Comparison of ENCODE assay signal across 8 cellular contexts in genomic region chr5:43484049-43484849, GRCh38. TPM values are rescaled to one million over a fixed set of nuclear protein-coding genes. Genes with fewer than 3 reads are reported as not detected.
DNase-seq lines count a peak whose midpoint lies in the region; ATAC-seq, FAIRE-seq and TF ChIP-seq lines count a peak whose summit lies in the region.

No MANE protein-coding gene starts in this region.

- peak overlapping the region; percentile 97 for H3K27ac ChIP-seq in astrocyte (ENCODE audit: low read depth, low read length)
- H3K27ac ChIP-seq in hepatocyte: peak overlapping the region; percentile 98
- peak overlapping the region; percentile 97 for H3K27ac ChIP-seq in rectal smooth muscle tissue (ENCODE audit: low read depth, low read length)
- peak overlapping the region; percentile 98 for H3K27ac ChIP-seq in vagina

- H3K79me2 ChIP-seq in astrocyte (ENCODE audit: insufficient read depth, low read length) (peaks cover 33% of the 10 kb centered on the region), hepatocyte (peaks cover 11% of the 10 kb centered on the region)

- H3K9me3 ChIP-seq in astrocyte (ENCODE audit: insufficient read depth, low read depth, low read length) (no peaks in the 10 kb centered on the region), hepatocyte (ENCODE audit: low read depth) (no peaks in the 10 kb centered on the region), vagina (no peaks in the 10 kb centered on the region)

- FAIRE-seq in GM18507 (lab: Jason Lieb, UNC): no peak
- no peak for FAIRE-seq in astrocyte (lab: Jason Lieb, UNC)

- H3K36me3 ChIP-seq in astrocyte (ENCODE audit: insufficient read depth, low read length) (no peaks in the 10 kb centered on the region), hepatocyte (replicated peaks; ENCODE audit: insufficient read depth, low read depth) (no peaks in the 10 kb centered on the region), rectal smooth muscle tissue (ENCODE audit: control insufficient read depth, insufficient read depth, low read length) (no peaks in the 10 kb centered on the region), vagina (peaks cover 0 to 3% of the 10 kb centered on the region in 2 donors)

- DNase-seq in GM18507 (ENCODE audit: extremely low spot score, insufficient read length, low read depth) (peak; percentile 64), NCI-H1930 (lab: John Stamatoyannopoulos, UW) (peak; percentile 86 to 95), T-helper 22 cell (ENCODE audit: low read depth) (peak; percentile 64), astrocyte (ENCODE audit: low read depth) (peak; percentile 69), hepatocyte (ENCODE audit: low spot score) (peak; percentile 94), vagina (ENCODE audit: extremely low spot score in 2 of 2) (peak in 1 of 2 donors; percentile 92)

- intact Hi-C loops in vagina (cut with DNase I): no loop called here

- peaks cover 10% of the 10 kb centered on the region for H3K4me1 Mint-ChIP-seq in astrocyte (ENCODE audit: low read depth, unreplicated experiment)

- ATAC-seq in HG03025 (IDR thresholded peaks at IDR 0.05; ENCODE audit: low FRiP score, unreplicated experiment): peak; percentile 67

- H3K9me2 ChIP-seq in hepatocyte (replicated peaks; ENCODE audit: insufficient read depth): no peaks in the 10 kb centered on the region

- WGBS in hepatocyte (ENCODE audit: low lambda C conversion rate, missing lambda C conversion rate): 4% methylated on average over 33 of the region's 33 CpGs

- TF ChIP-seq CTCF in astrocyte (IDR thresholded peaks at IDR 0.05; ENCODE audit: insufficient read depth, low read depth, low read length) (peak; percentile 64), hepatocyte (IDR thresholded peaks at IDR 0.05; ENCODE audit: poor library complexity) (peak; percentile 79), vagina (IDR thresholded peaks at IDR 0.05) (peak in 2 of 3 experiments; percentile 2 to 63)

- H4K20me1 ChIP-seq in astrocyte (ENCODE audit: insufficient read depth, low read length) (no peaks in the 10 kb centered on the region), hepatocyte (ENCODE audit: insufficient read depth, poor library complexity, severe bottlenecking) (no peaks in the 10 kb centered on the region)

- H3K9ac ChIP-seq in astrocyte (ENCODE audit: low read length) (peak overlapping the region; percentile 97), rectal smooth muscle tissue (ENCODE audit: low read length) (peak overlapping the region; percentile 60)

- H3K27ac Mint-ChIP-seq in astrocyte (ENCODE audit: unreplicated experiment): peak overlapping the region; percentile 100

- H3K27me3 ChIP-seq in astrocyte (ENCODE audit: insufficient read depth, low read length) (no peaks in the 10 kb centered on the region), hepatocyte (no peaks in the 10 kb centered on the region), rectal smooth muscle tissue (ENCODE audit: control insufficient read depth, insufficient read depth, low read length) (no peaks in the 10 kb centered on the region), vagina (no peaks in the 10 kb centered on the region)

- H2AFZ ChIP-seq in astrocyte (ENCODE audit: low read depth, low read length) (peak overlapping the region; percentile 97), hepatocyte (peak overlapping the region; percentile 89)

- H3K4me3 ChIP-seq in astrocyte (ENCODE audit: insufficient read depth, low read depth, low read length): peak overlapping the region; percentile 90
- H3K4me3 ChIP-seq in hepatocyte: peak overlapping the region; percentile 51
- H3K4me3 ChIP-seq in rectal smooth muscle tissue (ENCODE audit: low read length): peak overlapping the region; percentile 78
- peak overlapping the region; percentile 84 to 94 for H3K4me3 ChIP-seq in vagina

- no peaks in the 10 kb centered on the region for H3K27me3 Mint-ChIP-seq in astrocyte (ENCODE audit: low read depth, unreplicated experiment)

- H3K36me3 Mint-ChIP-seq in astrocyte (ENCODE audit: low read depth, unreplicated experiment): no peaks in the 10 kb centered on the region

- no peak for TF ChIP-seq POLR2A in vagina (IDR thresholded peaks at IDR 0.05)

- H3K4me1 ChIP-seq in astrocyte (ENCODE audit: insufficient read depth, low read length) (peaks cover 5% of the 10 kb centered on the region), hepatocyte (ENCODE audit: insufficient read depth) (peaks cover 11% of the 10 kb centered on the region), rectal smooth muscle tissue (ENCODE audit: control insufficient read depth, insufficient read depth, low read length) (peaks cover 10% of the 10 kb centered on the region), vagina (peaks cover 23% of the 10 kb centered on the region)

- H3K4me2 ChIP-seq in astrocyte (ENCODE audit: low read length): peak overlapping the region; percentile 83
- H3K4me2 ChIP-seq in hepatocyte: peak overlapping the region; percentile 75

- H3K4me3 Mint-ChIP-seq in astrocyte (ENCODE audit: unreplicated experiment): peak overlapping the region; percentile 98

- no peaks in the 10 kb centered on the region for H3K9me3 Mint-ChIP-seq in astrocyte (ENCODE audit: unreplicated experiment)

RNA-seq across cellular contexts. Expression of gene TMEM267, which starts 0.6 kb away (rescaled TPM):
- total RNA-seq in astrocyte: 20.9 and 22.3 TPM in 2 replicates
- total RNA-seq in hepatocyte: 17.4 and 19.4 TPM in 2 replicates
- polyA plus RNA-seq in hepatocyte: 7.9 and 9.7 TPM in 2 replicates
- 12.8 TPM for total RNA-seq in vagina

RNA-seq across cellular contexts. Expression of gene C5orf34, which starts 30.7 kb away (rescaled TPM):
- 2.5 and 3.3 TPM in 2 replicates for total RNA-seq in astrocyte
- 2.1 and 4.5 TPM in 2 replicates for total RNA-seq in hepatocyte
- 1.9 and 3.3 TPM in 2 replicates for polyA plus RNA-seq in hepatocyte
- total RNA-seq in vagina: not detected
